ENCODE assay signal across 1 cellular context in the genomic region with DNA sequence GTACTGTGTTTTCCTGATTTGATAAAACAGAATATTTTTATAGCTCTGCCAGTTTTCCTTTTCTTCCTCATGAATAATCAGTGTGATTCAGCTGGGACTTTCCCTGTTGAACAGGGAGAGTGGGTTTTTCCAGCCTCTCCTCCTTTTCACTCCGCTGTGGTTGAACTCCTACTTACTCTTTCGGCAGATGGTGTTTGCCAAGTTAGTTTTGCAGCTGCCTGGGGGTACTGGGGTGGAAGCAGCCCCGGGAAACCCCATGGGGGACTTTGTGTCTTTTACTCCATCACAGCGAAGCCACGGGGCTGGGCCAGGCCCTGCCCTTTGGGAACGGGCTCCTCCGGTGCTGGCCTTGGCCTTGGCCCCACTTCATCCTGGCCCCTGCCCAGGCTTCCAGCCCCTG. TPM values are rescaled to one million over a fixed set of nuclear protein-coding genes. Genes with fewer than 3 reads are reported as not detected.
"Had no signal": no experiment of that assay in that cellular context is flagged by ENCODE, and none has a peak within 500 bp of the region (broad histone marks: within the 10 kb centered on the region; RNA-seq: fewer than 3 reads in every experiment).

No MANE protein-coding gene starts in this region.

RNA-seq across cellular contexts. Expression of a gene that starts 55.9 kb away (rescaled TPM):
- polyA plus RNA-seq: immature natural killer cell had no signal
